Comparison of ENCODE assay signal across 22 cellular contexts in genomic region chr1:156260896-156261295, GRCh38. TPM values are rescaled to one million over a fixed set of nuclear protein-coding genes. Genes with fewer than 3 reads are reported as not detected.
A peak's percentile ranks its signal among the peaks of the same experiment; 100 is the strongest.
DNase-seq lines count a peak whose midpoint lies in the region; ATAC-seq and TF ChIP-seq lines count a peak whose summit lies in the region.
"Had no signal": no experiment of that assay in that cellular context is flagged by ENCODE, and none has a peak within 500 bp of the region (broad histone marks: within the 10 kb centered on the region; RNA-seq: fewer than 3 reads in every experiment).

No MANE protein-coding gene starts in this region.

- no peak for DNase-seq in activated T-cell treated with anti-CD3 and anti-CD28 coated beads, Interleukin-2, amount 50 U/mL, for 24 hours
- no peak for DNase-seq in activated T-cell treated with anti-CD3 and anti-CD28 coated beads, Interleukin-2, amount 50 U/mL, for 72 hours
- no peak for DNase-seq in activated naive CD8-positive, alpha-beta T cell treated with anti-CD3 and anti-CD28 coated beads, Interleukin-2, amount 50 U/mL, for 24 hours
- DNase-seq in glutamatergic neuron: no peak
- DNase-seq in stimulated activated naive B cell treated with anti-CD40 and anti-IgM and Interleukin-4, amounts not matched to agents 10 μg/mL and 1 μg/mL and 100 μg/mL, for 72 hours: no peak
- DNase-seq in stimulated activated CD4-positive, alpha-beta T cell treated with anti-CD3 and anti-CD28 coated beads, Interleukin-15, amount 100 ng/mL, for 24 hours: no peak
- DNase-seq in hepatic stellate cell (ENCODE audit: low spot score): no peak
- DNase-seq: activated CD8-positive, alpha-beta memory T cell treated with anti-CD3 and anti-CD28 coated beads, Interleukin-2, amount 10 ng/mL, durations not matched to agents 7 days and 5 days; activated gamma-delta T cell; DMS79; heart right ventricle; mesenchymal stem cell; NCI-H1092; NCI-H2029 treated with DMSO at 0.1 percent for 48 hours; NCI-H69; psoas muscle; stimulated activated naive CD4-positive, alpha-beta T cell; trophoblast cell had no signal

- H3K4me3 Mint-ChIP-seq in activated T-cell treated with anti-CD3 and anti-CD28 coated beads, Interleukin-2, amount 50 U/mL, for 24 hours: no peak overlapping the region
- no peak overlapping the region for H3K4me3 Mint-ChIP-seq in activated T-cell treated with anti-CD3 and anti-CD28 coated beads, Interleukin-2, amount 50 U/mL, for 72 hours
- no peak overlapping the region for H3K4me3 Mint-ChIP-seq in activated naive CD8-positive, alpha-beta T cell treated with anti-CD3 and anti-CD28 coated beads, Interleukin-2, amount 50 U/mL, for 24 hours
- peak overlapping the region; percentile 33 for H3K4me3 Mint-ChIP-seq in glutamatergic neuron (ENCODE audit: unreplicated experiment)
- no peak overlapping the region for H3K4me3 Mint-ChIP-seq in stimulated activated naive B cell treated with anti-CD40 and anti-IgM and Interleukin-4, amounts not matched to agents 10 μg/mL and 1 μg/mL and 100 μg/mL, for 72 hours
- H3K4me3 Mint-ChIP-seq: activated CD8-positive, alpha-beta memory T cell treated with anti-CD3 and anti-CD28 coated beads, Interleukin-2, amount 10 ng/mL, durations not matched to agents 7 days and 5 days; CD14-positive monocyte; natural killer cell treated with Interleukin-12 subunit alpha and Interleukin-12 subunit beta and Interleukin-15 and Interleukin-18, amount 100 ng/mL, for 72 hours had no signal

- H3K36me3 Mint-ChIP-seq in activated T-cell treated with anti-CD3 and anti-CD28 coated beads, Interleukin-2, amount 50 U/mL, for 24 hours (ENCODE audit: low read depth): peaks cover 96% of the 10 kb centered on the region
- peaks cover 17 to 39% of the 10 kb centered on the region in 2 donors for H3K36me3 Mint-ChIP-seq in activated T-cell treated with anti-CD3 and anti-CD28 coated beads, Interleukin-2, amount 50 U/mL, for 72 hours (ENCODE audit: insufficient read depth in 2 of 2)
- H3K36me3 Mint-ChIP-seq in activated naive CD8-positive, alpha-beta T cell treated with anti-CD3 and anti-CD28 coated beads, Interleukin-2, amount 50 U/mL, for 24 hours (ENCODE audit: low read depth): peaks cover 61% of the 10 kb centered on the region
- H3K36me3 Mint-ChIP-seq in glutamatergic neuron (ENCODE audit: unreplicated experiment): no peaks in the 10 kb centered on the region
- peaks cover 63 to 70% of the 10 kb centered on the region in 2 donors for H3K36me3 Mint-ChIP-seq in stimulated activated naive B cell treated with anti-CD40 and anti-IgM and Interleukin-4, amounts not matched to agents 10 μg/mL and 1 μg/mL and 100 μg/mL, for 72 hours

- peaks cover 15% of the 10 kb centered on the region for H3K4me1 Mint-ChIP-seq in activated T-cell treated with anti-CD3 and anti-CD28 coated beads, Interleukin-2, amount 50 U/mL, for 24 hours (ENCODE audit: low read depth)
- H3K4me1 Mint-ChIP-seq in activated T-cell treated with anti-CD3 and anti-CD28 coated beads, Interleukin-2, amount 50 U/mL, for 72 hours (ENCODE audit: low read depth): no peaks in the 10 kb centered on the region
- H3K4me1 Mint-ChIP-seq in activated naive CD8-positive, alpha-beta T cell treated with anti-CD3 and anti-CD28 coated beads, Interleukin-2, amount 50 U/mL, for 24 hours: peaks cover 7% of the 10 kb centered on the region
- H3K4me1 Mint-ChIP-seq in glutamatergic neuron (ENCODE audit: low read depth, unreplicated experiment): peaks cover 16% of the 10 kb centered on the region
- peaks cover 4 to 5% of the 10 kb centered on the region in 2 donors for H3K4me1 Mint-ChIP-seq in stimulated activated naive B cell treated with anti-CD40 and anti-IgM and Interleukin-4, amounts not matched to agents 10 μg/mL and 1 μg/mL and 100 μg/mL, for 72 hours
- H3K4me1 Mint-ChIP-seq: CD14-positive monocyte had no signal

- ATAC-seq in activated T-cell treated with anti-CD3 and anti-CD28 coated beads, Interleukin-2, amount 50 U/mL, for 72 hours (replicated peaks in 1 of 2): no peak
- ATAC-seq in activated naive CD8-positive, alpha-beta T cell treated with anti-CD3 and anti-CD28 coated beads, Interleukin-2, amount 50 U/mL, for 24 hours: no peak
- ATAC-seq in stimulated activated naive B cell treated with anti-CD40 and anti-IgM and Interleukin-4, amounts not matched to agents 10 μg/mL and 1 μg/mL and 100 μg/mL, for 72 hours (replicated peaks): no peak
- ATAC-seq in HG03280 (IDR thresholded peaks at IDR 0.05; ENCODE audit: unreplicated experiment): no peak
- ATAC-seq: activated CD4-positive, CD25-positive, alpha-beta regulatory T cell treated with anti-CD3 and anti-CD28 coated beads, Interleukin-2, amount 50 U/mL, for 24 hours; activated CD8-positive, alpha-beta memory T cell treated with anti-CD3 and anti-CD28 coated beads, Interleukin-2, amount 10 ng/mL, durations not matched to agents 7 days and 5 days; heart right ventricle; natural killer cell treated with Interleukin-12 subunit alpha and Interleukin-12 subunit beta and Interleukin-15 and Interleukin-18, amount 100 ng/mL, for 72 hours; psoas muscle had no signal

- no peaks in the 10 kb centered on the region for H3K9me3 Mint-ChIP-seq in activated T-cell treated with anti-CD3 and anti-CD28 coated beads, Interleukin-2, amount 50 U/mL, for 24 hours
- H3K9me3 Mint-ChIP-seq in activated T-cell treated with anti-CD3 and anti-CD28 coated beads, Interleukin-2, amount 50 U/mL, for 72 hours: no peaks in the 10 kb centered on the region
- no peaks in the 10 kb centered on the region for H3K9me3 Mint-ChIP-seq in activated naive CD8-positive, alpha-beta T cell treated with anti-CD3 and anti-CD28 coated beads, Interleukin-2, amount 50 U/mL, for 24 hours
- H3K9me3 Mint-ChIP-seq in glutamatergic neuron (ENCODE audit: unreplicated experiment): peaks cover 4% of the 10 kb centered on the region
- no peaks in the 10 kb centered on the region for H3K9me3 Mint-ChIP-seq in stimulated activated naive B cell treated with anti-CD40 and anti-IgM and Interleukin-4, amounts not matched to agents 10 μg/mL and 1 μg/mL and 100 μg/mL, for 72 hours
- H3K9me3 Mint-ChIP-seq: natural killer cell treated with Interleukin-12 subunit alpha and Interleukin-12 subunit beta and Interleukin-15 and Interleukin-18, amount 100 ng/mL, for 72 hours had no signal

- no peaks in the 10 kb centered on the region for H3K27me3 Mint-ChIP-seq in activated T-cell treated with anti-CD3 and anti-CD28 coated beads, Interleukin-2, amount 50 U/mL, for 24 hours
- H3K27me3 Mint-ChIP-seq in activated T-cell treated with anti-CD3 and anti-CD28 coated beads, Interleukin-2, amount 50 U/mL, for 72 hours (ENCODE audit: low read depth): no peaks in the 10 kb centered on the region
- no peaks in the 10 kb centered on the region for H3K27me3 Mint-ChIP-seq in activated naive CD8-positive, alpha-beta T cell treated with anti-CD3 and anti-CD28 coated beads, Interleukin-2, amount 50 U/mL, for 24 hours
- peaks cover 2% of the 10 kb centered on the region for H3K27me3 Mint-ChIP-seq in glutamatergic neuron (ENCODE audit: unreplicated experiment)
- no peaks in the 10 kb centered on the region for H3K27me3 Mint-ChIP-seq in stimulated activated naive B cell treated with anti-CD40 and anti-IgM and Interleukin-4, amounts not matched to agents 10 μg/mL and 1 μg/mL and 100 μg/mL, for 72 hours
- H3K27me3 Mint-ChIP-seq: activated CD8-positive, alpha-beta memory T cell treated with anti-CD3 and anti-CD28 coated beads, Interleukin-2, amount 10 ng/mL, durations not matched to agents 7 days and 5 days; natural killer cell treated with Interleukin-12 subunit alpha and Interleukin-12 subunit beta and Interleukin-15 and Interleukin-18, amount 100 ng/mL, for 72 hours had no signal

- peak overlapping the region; percentile 45 for H3K27ac Mint-ChIP-seq in activated T-cell treated with anti-CD3 and anti-CD28 coated beads, Interleukin-2, amount 50 U/mL, for 24 hours
- no peak overlapping the region for H3K27ac Mint-ChIP-seq in activated T-cell treated with anti-CD3 and anti-CD28 coated beads, Interleukin-2, amount 50 U/mL, for 72 hours
- peak overlapping the region; percentile 46 for H3K27ac Mint-ChIP-seq in activated naive CD8-positive, alpha-beta T cell treated with anti-CD3 and anti-CD28 coated beads, Interleukin-2, amount 50 U/mL, for 24 hours
- H3K27ac Mint-ChIP-seq in glutamatergic neuron (ENCODE audit: unreplicated experiment): peak overlapping the region; percentile 53
- peak overlapping the region; percentile 27 for H3K27ac Mint-ChIP-seq in stimulated activated naive B cell treated with anti-CD40 and anti-IgM and Interleukin-4, amounts not matched to agents 10 μg/mL and 1 μg/mL and 100 μg/mL, for 72 hours

- no peak for TF ChIP-seq CTCF in glutamatergic neuron (IDR thresholded peaks at IDR 0.05; ENCODE audit: partially characterized antibody, unreplicated experiment)

RNA-seq across cellular contexts. Expression of gene PAQR6, which starts 13.0 kb away (rescaled TPM):
- 10 to 100 TPM in 1 of 2 donors, 1 to 10 TPM in 1; 9.6 to 10.4 TPM for total RNA-seq in activated T-cell treated with anti-CD3 and anti-CD28 coated beads, Interleukin-2, amount 50 U/mL, for 72 hours
- 10.8 TPM for total RNA-seq in glutamatergic neuron (ENCODE audit: unreplicated experiment)

RNA-seq across cellular contexts. Expression of gene BGLAP, which starts 18.9 kb away (rescaled TPM):
- total RNA-seq in activated T-cell treated with anti-CD3 and anti-CD28 coated beads, Interleukin-2, amount 50 U/mL, for 72 hours: 1 to 10 TPM; 6.8 to 7.4 TPM
- not detected for total RNA-seq in glutamatergic neuron (ENCODE audit: unreplicated experiment)

RNA-seq across cellular contexts. Expression of gene SMG5, which starts 21.7 kb away (rescaled TPM):
- total RNA-seq in activated T-cell treated with anti-CD3 and anti-CD28 coated beads, Interleukin-2, amount 50 U/mL, for 72 hours: 10 to 100 TPM; 77.0 to 79.7 TPM
- total RNA-seq in glutamatergic neuron (ENCODE audit: unreplicated experiment): 86.6 TPM

RNA-seq across cellular contexts. Expression of gene TMEM79, which starts 23.2 kb away (rescaled TPM):
- 10 to 100 TPM; 18.7 to 23.9 TPM for total RNA-seq in activated T-cell treated with anti-CD3 and anti-CD28 coated beads, Interleukin-2, amount 50 U/mL, for 72 hours
- 2.4 TPM for total RNA-seq in glutamatergic neuron (ENCODE audit: unreplicated experiment)

RNA-seq across cellular contexts. Expression of gene GLMP, which starts 34.6 kb away (rescaled TPM):
- 10 to 100 TPM; 14.9 to 19.0 TPM for total RNA-seq in activated T-cell treated with anti-CD3 and anti-CD28 coated beads, Interleukin-2, amount 50 U/mL, for 72 hours
- total RNA-seq in glutamatergic neuron (ENCODE audit: unreplicated experiment): 35.4 TPM
